8 cellular contexts compared by ENCODE assay signal in genomic region chr1:53889304-53890298, GRCh38. TPM values are rescaled to one million over a fixed set of nuclear protein-coding genes. Genes with fewer than 3 reads are reported as not detected.
DNase-seq lines count a peak whose midpoint lies in the region; ATAC-seq and TF ChIP-seq lines count a peak whose summit lies in the region.

YIPF1 (minus strand) TSS chr1:53889797; CDS start chr1:53888937, 860 bp downstream.

- intact Hi-C loops in head of caudate nucleus (cut with DNase I): loop anchor here (5.0 kb wide), 1 partner anchor 58 kb away; the partner anchor contains the start of genes IFT25 and LRRC42

- peak within 1 kb of the TSS; percentile 57 for H3K4me2 ChIP-seq in SU-DHL-6 (ENCODE audit: low read depth, low read length, poor library complexity, severe bottlenecking)

- no peaks in the 10 kb centered on the region for H3K9me2 ChIP-seq in SU-DHL-6 (replicated peaks; ENCODE audit: insufficient read depth, low read length)

- H3K4me1 Mint-ChIP-seq in activated naive CD8-positive, alpha-beta T cell treated with anti-CD3 and anti-CD28 coated beads, Interleukin-2, amount 10 ng/mL, durations not matched to agents 7 days and 5 days: peaks cover 15% of the 10 kb centered on the region
- peaks cover 16% of the 10 kb centered on the region for H3K4me1 Mint-ChIP-seq in osteocyte (ENCODE audit: unreplicated experiment)

- H3K9me3 ChIP-seq in SU-DHL-6 (ENCODE audit: insufficient read depth, low read length): no peaks in the 10 kb centered on the region
- no peaks in the 10 kb centered on the region for H3K9me3 ChIP-seq in thoracic aorta

- POLR2A ChIA-PET in activated naive CD8-positive, alpha-beta T cell treated with anti-CD3 and anti-CD28 coated beads, Interleukin-2, amount 10 ng/mL, durations not matched to agents 7 days and 5 days (lab: Charles Lee): interaction anchor here (0.6 to 2.9 kb wide), 2 partner anchors 12 to 56 kb away, joined by 3 to 28 read pairs; partner anchors contain the start of genes IFT25 and LRRC42

- H3K27ac ChIP-seq in SU-DHL-6 (ENCODE audit: low read depth, low read length) (no peak within 1 kb of the TSS), thoracic aorta (peak within 1 kb of the TSS; percentile 78 to 85)

- H3K36me3 ChIP-seq in SU-DHL-6 (ENCODE audit: low read length) (no peaks in the 10 kb centered on the region), thoracic aorta (peaks cover 4% of the 10 kb centered on the region)

- H3K36me3 Mint-ChIP-seq in activated naive CD8-positive, alpha-beta T cell treated with anti-CD3 and anti-CD28 coated beads, Interleukin-2, amount 10 ng/mL, durations not matched to agents 7 days and 5 days: peaks cover 3% of the 10 kb centered on the region
- H3K36me3 Mint-ChIP-seq in osteocyte (ENCODE audit: unreplicated experiment): peaks cover 14% of the 10 kb centered on the region

- H3K27me3 ChIP-seq in SU-DHL-6 (ENCODE audit: low read length) (no peaks in the 10 kb centered on the region), thoracic aorta (replicated peaks; ENCODE audit: insufficient read depth) (no peaks in the 10 kb centered on the region)

- H3K9ac ChIP-seq in SU-DHL-6 (ENCODE audit: low read length): peak within 1 kb of the TSS; percentile 68

- no peaks in the 10 kb centered on the region for H4K20me1 ChIP-seq in SU-DHL-6 (ENCODE audit: low read depth, low read length)

- peak within 1 kb of the TSS; percentile 65 for H3K4me3 ChIP-seq in SU-DHL-6 (ENCODE audit: insufficient read depth, low read length, poor library complexity, severe bottlenecking)
- peak within 1 kb of the TSS; percentile 90 for H3K4me3 ChIP-seq in thoracic aorta

- H3K4me3 Mint-ChIP-seq in activated naive CD8-positive, alpha-beta T cell treated with anti-CD3 and anti-CD28 coated beads, Interleukin-2, amount 10 ng/mL, durations not matched to agents 7 days and 5 days: peak within 1 kb of the TSS; percentile 95
- H3K4me3 Mint-ChIP-seq in osteocyte (ENCODE audit: unreplicated experiment): peak within 1 kb of the TSS; percentile 94

- DNase-seq in GM10266 (ENCODE audit: extremely low spot score): peak; percentile 86
- DNase-seq in NCI-H1092 (lab: John Stamatoyannopoulos, UW): peak; percentile 67
- DNase-seq in activated naive CD8-positive, alpha-beta T cell treated with anti-CD3 and anti-CD28 coated beads, Interleukin-2, amount 10 ng/mL, durations not matched to agents 7 days and 5 days: peak; percentile 86
- DNase-seq in head of caudate nucleus: peak; percentile 87 to 98 (median 94)
- peak; percentile 94 for DNase-seq in osteocyte (ENCODE audit: extremely low spot score, unreplicated experiment)
- peak; percentile 47 for DNase-seq in thoracic aorta (ENCODE audit: low spot score)

- ATAC-seq in HG02588 (IDR thresholded peaks at IDR 0.05; ENCODE audit: unreplicated experiment) (peak; percentile 86), thoracic aorta (ENCODE audit: insufficient number of reproducible peaks, low FRiP score, low read depth) (peak; percentile 84)
- ATAC-seq in activated naive CD8-positive, alpha-beta T cell treated with anti-CD3 and anti-CD28 coated beads, Interleukin-2, amount 10 ng/mL, durations not matched to agents 7 days and 5 days (ENCODE audit: low read depth): peak; percentile 98

- peaks cover 7 to 22% of the 10 kb centered on the region in 2 donors for H3K4me1 ChIP-seq in thoracic aorta (ENCODE audit: control insufficient read depth in 1 of 2, low read depth in 2 of 2)

- no peaks in the 10 kb centered on the region for H3K9me3 Mint-ChIP-seq in activated naive CD8-positive, alpha-beta T cell treated with anti-CD3 and anti-CD28 coated beads, Interleukin-2, amount 10 ng/mL, durations not matched to agents 7 days and 5 days
- H3K9me3 Mint-ChIP-seq in osteocyte (ENCODE audit: unreplicated experiment): no peaks in the 10 kb centered on the region

- no peaks in the 10 kb centered on the region for H3K27me3 Mint-ChIP-seq in activated naive CD8-positive, alpha-beta T cell treated with anti-CD3 and anti-CD28 coated beads, Interleukin-2, amount 10 ng/mL, durations not matched to agents 7 days and 5 days
- no peaks in the 10 kb centered on the region for H3K27me3 Mint-ChIP-seq in osteocyte (ENCODE audit: unreplicated experiment)

- H3K79me2 ChIP-seq in SU-DHL-6 (ENCODE audit: insufficient read depth, low read length): no peaks in the 10 kb centered on the region

- peak within 1 kb of the TSS; percentile 81 for H2AFZ ChIP-seq in SU-DHL-6 (ENCODE audit: low read depth, low read length, severe bottlenecking)

- no peaks in the 10 kb centered on the region for H3F3A ChIP-seq in SU-DHL-6 (ENCODE audit: insufficient read depth)

- peak within 1 kb of the TSS; percentile 92 for H3K27ac Mint-ChIP-seq in activated naive CD8-positive, alpha-beta T cell treated with anti-CD3 and anti-CD28 coated beads, Interleukin-2, amount 10 ng/mL, durations not matched to agents 7 days and 5 days
- peak within 1 kb of the TSS; percentile 95 for H3K27ac Mint-ChIP-seq in osteocyte (ENCODE audit: unreplicated experiment)

- TF ChIP-seq CTCF in GM10266 (IDR thresholded peaks at IDR 0.05; ENCODE audit: control insufficient read depth, insufficient read depth, low read depth, missing control alignments) (no peak), SU-DHL-6 (IDR thresholded peaks at IDR 0.05; ENCODE audit: insufficient read depth, low read length, poor library complexity, severe bottlenecking) (no peak), osteocyte (IDR thresholded peaks at IDR 0.05) (no peak), thoracic aorta (IDR thresholded peaks at IDR 0.05) (no peak)

RNA-seq across cellular contexts. Expression of gene YIPF1, which starts in this region (rescaled TPM):
- total RNA-seq in activated naive CD8-positive, alpha-beta T cell treated with anti-CD3 and anti-CD28 coated beads, Interleukin-2, amount 10 ng/mL, durations not matched to agents 7 days and 5 days: 10 to 100 TPM; 16.9 to 19.5 TPM
- total RNA-seq in osteocyte (25.3 and 25.6 TPM in 2 replicates), thoracic aorta (10 to 100 TPM; 18.8 to 20.7 TPM)
